ENCODE assay signal across 13 cellular contexts in genomic region chr11:44304091-44305084, GRCh38. TPM values are rescaled to one million over a fixed set of nuclear protein-coding genes. Genes with fewer than 3 reads are reported as not detected.
DNase-seq lines count a peak whose midpoint lies in the region; ATAC-seq and TF ChIP-seq lines count a peak whose summit lies in the region.
"Had no signal": no experiment of that assay in that cellular context is flagged by ENCODE, and none has a peak within 500 bp of the region (broad histone marks: within the 10 kb centered on the region; RNA-seq: fewer than 3 reads in every experiment).

No MANE protein-coding gene starts in this region.

- no peaks in the 10 kb centered on the region for H3K36me3 Mint-ChIP-seq in activated naive CD4-positive, alpha-beta T cell treated with anti-CD3 and anti-CD28 coated beads for 36 hours (ENCODE audit: low read depth)
- no peaks in the 10 kb centered on the region for H3K36me3 Mint-ChIP-seq in activated CD8-positive, alpha-beta T cell treated with anti-CD3 and anti-CD28 coated beads for 36 hours (ENCODE audit: low read depth)

- H3K4me3 ChIP-seq in lower lobe of right lung: peak overlapping the region; percentile 75
- H3K4me3 ChIP-seq in stomach: peak overlapping the region in 3 of 4 donors; percentile 22 to 66 (median 25)

- ATAC-seq in activated CD8-positive, alpha-beta T cell treated with anti-CD3 and anti-CD28 coated beads for 36 hours: no peak
- ATAC-seq in lower lobe of right lung (no peak), HG02610 (IDR thresholded peaks at IDR 0.05; ENCODE audit: unreplicated experiment) (no peak)

- peaks cover 74% of the 10 kb centered on the region for H3K27me3 Mint-ChIP-seq in activated naive CD4-positive, alpha-beta T cell treated with anti-CD3 and anti-CD28 coated beads for 36 hours (ENCODE audit: low read depth)
- H3K27me3 Mint-ChIP-seq in activated CD8-positive, alpha-beta T cell treated with anti-CD3 and anti-CD28 coated beads for 36 hours: peaks cover 77% of the 10 kb centered on the region

- H3K4me3 Mint-ChIP-seq in activated naive CD4-positive, alpha-beta T cell treated with anti-CD3 and anti-CD28 coated beads for 36 hours: peak overlapping the region; percentile 9
- H3K4me3 Mint-ChIP-seq in activated CD8-positive, alpha-beta T cell treated with anti-CD3 and anti-CD28 coated beads for 36 hours: peak overlapping the region; percentile 70

- H3K27ac ChIP-seq in lower lobe of right lung (no peak overlapping the region), stomach (no peak overlapping the region)
- H3K27ac ChIP-seq: RWPE1 had no signal

- TF ChIP-seq EP300 in stomach (IDR thresholded peaks at IDR 0.05): no peak

- H3K4me1 ChIP-seq in lower lobe of right lung (peaks cover 25% of the 10 kb centered on the region), stomach (peaks cover 30 to 40% (median 33%) of the 10 kb centered on the region in 4 donors)

- H3K4me1 Mint-ChIP-seq in activated naive CD4-positive, alpha-beta T cell treated with anti-CD3 and anti-CD28 coated beads for 36 hours (ENCODE audit: low read depth): peaks cover 25% of the 10 kb centered on the region
- peaks cover 24% of the 10 kb centered on the region for H3K4me1 Mint-ChIP-seq in activated CD8-positive, alpha-beta T cell treated with anti-CD3 and anti-CD28 coated beads for 36 hours (ENCODE audit: low read depth)

- H3K36me3 ChIP-seq in lower lobe of right lung: no peaks in the 10 kb centered on the region
- no peaks in the 10 kb centered on the region for H3K36me3 ChIP-seq in stomach

- no peak for TF ChIP-seq CTCF in activated CD8-positive, alpha-beta T cell treated with anti-CD3 and anti-CD28 coated beads for 36 hours (IDR thresholded peaks at IDR 0.05)
- no peak for TF ChIP-seq CTCF in lower lobe of right lung (IDR thresholded peaks at IDR 0.05)
- TF ChIP-seq CTCF in stomach (IDR thresholded peaks at IDR 0.05): no peak

- no peak for TF ChIP-seq POLR2A in stomach (IDR thresholded peaks at IDR 0.05)

- no peak for DNase-seq in activated naive CD4-positive, alpha-beta T cell treated with anti-CD3 and anti-CD28 coated beads for 36 hours
- no peak for DNase-seq in activated naive CD4-positive, alpha-beta T cell treated with anti-CD3 and anti-CD28 coated beads, Interleukin-2, amount 50 U/mL, for 16 hours
- DNase-seq in activated CD8-positive, alpha-beta T cell treated with anti-CD3 and anti-CD28 coated beads for 36 hours: peak; percentile 18
- DNase-seq in lower lobe of right lung: no peak
- no peak for DNase-seq in stomach
- DNase-seq in midbrain (lab: John Stamatoyannopoulos, UW): no peak
- no peak for DNase-seq in SHP77 (lab: John Stamatoyannopoulos, UW)
- DNase-seq: activated CD8-positive, alpha-beta memory T cell treated with anti-CD3 and anti-CD28 coated beads for 24 hours; hypothalamus; NCI-H1417 had no signal

- H3K27ac Mint-ChIP-seq in activated naive CD4-positive, alpha-beta T cell treated with anti-CD3 and anti-CD28 coated beads for 36 hours: no peak overlapping the region
- H3K27ac Mint-ChIP-seq in activated CD8-positive, alpha-beta T cell treated with anti-CD3 and anti-CD28 coated beads for 36 hours: no peak overlapping the region

- CTCF ChIA-PET in activated naive CD4-positive, alpha-beta T cell treated with anti-CD3 and anti-CD28 coated beads for 36 hours (lab: Charles Lee): no interaction called here
- CTCF ChIA-PET in activated CD8-positive, alpha-beta T cell treated with anti-CD3 and anti-CD28 coated beads for 36 hours (lab: Charles Lee): no interaction called here

- peaks cover 82% of the 10 kb centered on the region for H3K27me3 ChIP-seq in lower lobe of right lung (ENCODE audit: low read depth)
- peaks cover 36 to 100% (median 82%) of the 10 kb centered on the region in 3 donors for H3K27me3 ChIP-seq in stomach

- H3K9me3 ChIP-seq in lower lobe of right lung (no peaks in the 10 kb centered on the region), stomach (no peaks in the 10 kb centered on the region)

- WGBS in stomach, 5 donors: 5 to 13% (median 8%) methylated on average over 49 to 73 of the region's 73 CpGs

- intact Hi-C loops in activated naive CD4-positive, alpha-beta T cell treated with anti-CD3 and anti-CD28 coated beads for 36 hours (cut with micrococcal nuclease): loop anchor here (5.0 kb wide), 1 partner anchor 112 kb away; no protein-coding TSS in a partner anchor
- intact Hi-C loops in activated CD8-positive, alpha-beta T cell treated with anti-CD3 and anti-CD28 coated beads for 36 hours (cut with micrococcal nuclease): no loop called here
- intact Hi-C loops in lower lobe of right lung (cut with DNase I): no loop called here
- intact Hi-C loops in stomach (cut with DNase I; ENCODE audit: low total_unique reads): no loop called here

- H3K9me3 Mint-ChIP-seq in activated naive CD4-positive, alpha-beta T cell treated with anti-CD3 and anti-CD28 coated beads for 36 hours: no peaks in the 10 kb centered on the region
- no peaks in the 10 kb centered on the region for H3K9me3 Mint-ChIP-seq in activated CD8-positive, alpha-beta T cell treated with anti-CD3 and anti-CD28 coated beads for 36 hours

- POLR2A ChIA-PET in activated CD8-positive, alpha-beta T cell treated with anti-CD3 and anti-CD28 coated beads for 36 hours (lab: Charles Lee): interaction anchor here (1.0 kb wide), 1 partner anchor 12 kb away, joined by 4 read pairs; no protein-coding TSS in a partner anchor

RNA-seq across cellular contexts. Expression of gene ALX4, which starts 5.6 kb away (rescaled TPM):
- total RNA-seq in activated naive CD4-positive, alpha-beta T cell treated with anti-CD3 and anti-CD28 coated beads for 36 hours: not detected
- not detected for total RNA-seq in activated CD8-positive, alpha-beta T cell treated with anti-CD3 and anti-CD28 coated beads for 36 hours
- total RNA-seq in lower lobe of right lung: not detected
- total RNA-seq in stomach: not detected
- not detected for polyA plus RNA-seq in stomach
- total RNA-seq: pulmonary artery endothelial cell had no signal
